ENCODE assay signal across 25 cellular contexts in the genomic region with DNA sequence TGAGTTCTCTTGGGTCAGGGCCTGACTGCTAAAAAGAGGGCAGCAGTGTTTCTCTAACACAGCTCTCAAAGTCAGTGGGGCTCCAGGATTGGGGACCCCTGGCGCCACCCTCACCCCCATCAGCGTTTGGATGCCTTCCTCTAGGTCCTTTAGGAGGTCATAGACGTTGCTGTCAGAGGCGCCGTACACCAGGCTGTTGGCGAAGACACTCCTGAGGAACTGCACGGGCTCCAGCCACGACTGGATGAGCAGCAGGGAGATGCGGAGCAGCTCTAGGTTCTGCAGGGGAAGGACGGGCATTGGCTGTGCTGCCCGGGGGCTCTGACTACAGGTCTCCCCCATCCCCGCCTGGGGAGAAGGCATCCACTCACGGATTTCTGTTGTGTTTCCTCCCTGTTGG. TPM values are rescaled to one million over a fixed set of nuclear protein-coding genes. Genes with fewer than 3 reads are reported as not detected.
DNase-seq lines count a peak whose midpoint lies in the region; ATAC-seq and TF ChIP-seq lines count a peak whose summit lies in the region.
"Had no signal": no experiment of that assay in that cellular context is flagged by ENCODE, and none has a peak within 500 bp of the region (broad histone marks: within the 10 kb centered on the region; RNA-seq: fewer than 3 reads in every experiment).

No MANE protein-coding gene starts in this region.

- H2BK5ac ChIP-seq in mesendoderm (ENCODE audit: low read length) = no peak overlapping the region

- DNase-seq in activated effector memory CD4-positive, alpha-beta T cell treated with anti-CD3 and anti-CD28 coated beads, Interleukin-2, amount 50 U/mL, for 16 hours = peak; percentile 44
- no peak for DNase-seq in activated effector memory CD4-positive, alpha-beta T cell treated with Interleukin-2 at 50 U/mL for 16 hours
- DNase-seq in chondrocyte (ENCODE audit: low spot score) (peak; percentile 56), mesendoderm (no peak), NCI-H146 treated with DMSO at 0.1 percent for 48 hours (lab: John Stamatoyannopoulos, UW; ENCODE audit: unreplicated experiment) (no peak), SW 1271 (lab: John Stamatoyannopoulos, UW) (no peak)
- DNase-seq: 8988T, AML-193, GDM1, KBM-7, MM.1S, NCI-H1092 treated with DMSO at 0.1 percent for 48 hours, NCI-H146, NCI-H2081, NCI-H2171, NCI-H345, NCI-H524, NCI-H774, OCI-M1 had no signal

- H3K27me3 Mint-ChIP-seq in chondrocyte (ENCODE audit: low read depth) = peaks cover 42% of the 10 kb centered on the region

- no peaks in the 10 kb centered on the region for H3K36me3 ChIP-seq in mesendoderm (ENCODE audit: control insufficient read depth, insufficient read depth, low read length)
- H3K36me3 ChIP-seq: SJSA1 had no signal

- no peak overlapping the region for H3K18ac ChIP-seq in mesendoderm (ENCODE audit: low read length)

- H2AK5ac ChIP-seq in mesendoderm (ENCODE audit: low read length) = no peak overlapping the region

- TF ChIP-seq CTCF in chondrocyte (IDR thresholded peaks at IDR 0.05) = no peak

- no peaks in the 10 kb centered on the region for H3K79me2 ChIP-seq in mesendoderm (ENCODE audit: control insufficient read depth, insufficient read depth, low read length)

- no peak overlapping the region for H3K4me2 ChIP-seq in mesendoderm (ENCODE audit: low read length)

- H3K27me3 ChIP-seq in mesendoderm (ENCODE audit: insufficient read depth, low read length, poor library complexity) = no peaks in the 10 kb centered on the region

- peaks cover 4% of the 10 kb centered on the region for H3K4me1 Mint-ChIP-seq in chondrocyte (ENCODE audit: low read depth)

- no peak overlapping the region for H3K9ac ChIP-seq in mesendoderm (ENCODE audit: low read length)

- H2BK15ac ChIP-seq in mesendoderm (replicated peaks; ENCODE audit: low read depth) = no peak overlapping the region

- H3K27ac ChIP-seq in mesendoderm (ENCODE audit: low read depth, low read length) = no peak overlapping the region
- H3K27ac ChIP-seq: C4-2B, SJSA1 had no signal

- no peak overlapping the region for H4K8ac ChIP-seq in mesendoderm (ENCODE audit: low read depth, low read length)

- H3K79me1 ChIP-seq in mesendoderm (ENCODE audit: low read length) = no peaks in the 10 kb centered on the region

- H3K4me3 ChIP-seq in mesendoderm (ENCODE audit: low read length) = no peak overlapping the region
- H3K4me3 ChIP-seq: SJSA1 had no signal

- H3K4me3 Mint-ChIP-seq in chondrocyte (ENCODE audit: unreplicated experiment) = no peak overlapping the region

- WGBS in mesendoderm (ENCODE audit: extremely low coverage, insufficient coverage, low lambda C conversion rate) = no CpG with 5 or more reads among the region's 13 CpGs

- no peak for ATAC-seq in GM18520 (IDR thresholded peaks at IDR 0.05; ENCODE audit: unreplicated experiment)
- ATAC-seq: Right ventricle myocardium inferior had no signal

- H3K9me3 Mint-ChIP-seq in chondrocyte (ENCODE audit: low read depth) = no peaks in the 10 kb centered on the region

- H3K23ac ChIP-seq in mesendoderm (ENCODE audit: low read length) = no peak overlapping the region

- no peak overlapping the region for H3K4ac ChIP-seq in mesendoderm (ENCODE audit: low read depth, low read length)

- H3K4me1 ChIP-seq in mesendoderm (ENCODE audit: control insufficient read depth, low read depth, low read length) = no peaks in the 10 kb centered on the region
- H3K4me1 ChIP-seq: SJSA1 had no signal

- peak overlapping the region; percentile 28 for H3K56ac ChIP-seq in mesendoderm (ENCODE audit: low read length)

- no peak overlapping the region for H3K27ac Mint-ChIP-seq in chondrocyte (ENCODE audit: unreplicated experiment)

- H2BK120ac ChIP-seq in mesendoderm (ENCODE audit: low read depth, low read length) = no peak overlapping the region

- H3K36me3 Mint-ChIP-seq in chondrocyte (ENCODE audit: low read depth) = no peaks in the 10 kb centered on the region

- H4K5ac ChIP-seq in mesendoderm (ENCODE audit: low read length) = no peak overlapping the region

RNA-seq across cellular contexts. Expression of gene GH1, which starts 1.0 kb away (rescaled TPM):
- total RNA-seq in chondrocyte = not detected in 3 replicates
- 0.14 TPM for polyA plus RNA-seq in mesendoderm (2013, experiment 1 of 2)
- 0.35 TPM for polyA plus RNA-seq in mesendoderm (2013, experiment 2 of 2)
- total RNA-seq: Daoy, H4, Right ventricle myocardium inferior, SJSA1 had no signal

RNA-seq across cellular contexts. Expression of gene CSHL1, which starts 6.6 kb away (rescaled TPM):
- total RNA-seq in chondrocyte = 0.68 TPM in 1 of 3 replicates, not detected in the others
- polyA plus RNA-seq in mesendoderm (2013, experiment 1 of 2) = 0.51 TPM
- polyA plus RNA-seq in mesendoderm (2013, experiment 2 of 2) = 0.46 TPM
- total RNA-seq: Daoy, H4, Right ventricle myocardium inferior, SJSA1 had no signal

RNA-seq across cellular contexts. Expression of gene CD79B, which starts 14.5 kb away (rescaled TPM):
- total RNA-seq in chondrocyte = not detected in 3 replicates
- 0.87 TPM for polyA plus RNA-seq in mesendoderm (2013, experiment 1 of 2)
- 0.94 TPM for polyA plus RNA-seq in mesendoderm (2013, experiment 2 of 2)
- total RNA-seq: Daoy, H4, SJSA1 had no signal

RNA-seq across cellular contexts. Expression of gene CSH1, which starts 21.3 kb away (rescaled TPM):
- total RNA-seq in chondrocyte = 14.0 TPM in 1 of 3 replicates, not detected in the others
- 1.9 TPM for polyA plus RNA-seq in mesendoderm (2013, experiment 1 of 2)
- polyA plus RNA-seq in mesendoderm (2013, experiment 2 of 2) = 1.9 TPM
- total RNA-seq: Daoy, H4, Right ventricle myocardium inferior, SJSA1 had no signal

RNA-seq across cellular contexts. Expression of gene GH2, which starts 35.9 kb away (rescaled TPM):
- not detected in 3 replicates for total RNA-seq in chondrocyte
- polyA plus RNA-seq in mesendoderm (2013, experiment 1 of 2) = 1.4 TPM
- 1.6 TPM for polyA plus RNA-seq in mesendoderm (2013, experiment 2 of 2)
- total RNA-seq: Daoy, H4, Right ventricle myocardium inferior, SJSA1 had no signal

Comparison
In these comparisons a context has a peak if more than half of its experiments do, and no peak if none do; other contexts are left out.
1. DNase-seq: peak in activated effector memory CD4-positive, alpha-beta T cell treated with anti-CD3 and anti-CD28 coated beads, Interleukin-2, amount 50 U/mL, for 16 hours (single experiment) and chondrocyte (single experiment); none in activated effector memory CD4-positive, alpha-beta T cell treated with Interleukin-2 at 50 U/mL for 16 hours (single experiment), mesendoderm (single experiment), NCI-H146 treated with DMSO at 0.1 percent for 48 hours (single experiment) and SW 1271 (0 of 2).